Comparison of ENCODE assay signal across 18 cellular contexts in the genomic region with DNA sequence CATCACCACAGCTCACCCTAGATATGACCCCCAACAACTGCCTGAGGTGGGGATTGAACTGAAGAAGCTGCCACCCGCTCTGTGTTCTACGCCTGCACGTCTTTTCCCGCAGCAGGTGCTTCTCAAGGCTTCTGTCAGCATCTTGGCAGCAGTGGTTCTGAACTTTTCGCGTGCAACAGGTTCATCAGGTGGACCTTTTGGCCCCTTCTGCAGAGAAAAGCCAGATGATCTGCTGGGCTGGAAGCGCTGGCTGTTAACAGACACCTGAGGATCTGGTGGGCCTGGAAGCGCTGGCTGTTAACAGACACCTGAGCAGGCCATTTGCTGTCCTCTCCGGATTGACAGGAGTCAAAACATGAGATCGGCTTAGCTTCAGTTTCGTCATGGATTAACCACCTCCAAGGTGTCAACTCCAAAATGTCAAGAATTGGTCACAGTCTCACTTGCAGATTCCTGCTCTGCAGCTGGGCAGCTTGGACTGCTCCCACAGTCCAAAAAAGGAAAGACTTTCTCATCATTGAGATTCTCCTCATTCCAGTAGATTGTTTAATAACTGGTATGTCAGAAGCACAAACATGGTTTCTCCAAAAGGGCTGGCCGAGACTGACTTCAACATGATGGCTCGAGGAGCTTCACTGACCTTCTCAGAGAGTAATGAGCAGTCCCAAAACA. TPM values are rescaled to one million over a fixed set of nuclear protein-coding genes. Genes with fewer than 3 reads are reported as not detected.
A peak's percentile ranks its signal among the peaks of the same experiment; 100 is the strongest.
DNase-seq lines count a peak whose midpoint lies in the region; ATAC-seq and TF ChIP-seq lines count a peak whose summit lies in the region.
"Had no signal": no experiment of that assay in that cellular context is flagged by ENCODE, and none has a peak within 500 bp of the region (broad histone marks: within the 10 kb centered on the region; RNA-seq: fewer than 3 reads in every experiment).

No MANE protein-coding gene starts in this region.

- H4K91ac ChIP-seq in IMR-90 (ENCODE audit: insufficient read depth, low read depth, low read length) = peak overlapping the region; percentile 78

- peak; percentile 30 for DNase-seq in AG10803 (ENCODE audit: low read depth)
- peak; percentile 18 for DNase-seq in IMR-90
- DNase-seq in immature natural killer cell = no peak
- peak; percentile 56 for DNase-seq in osteoblast (ENCODE audit: insufficient read length, low spot score, missing footprints)
- DNase-seq in foreskin keratinocyte = no peak
- DNase-seq in H7 = no peak
- DNase-seq in amygdala (lab: John Stamatoyannopoulos, UW) = no peak
- DNase-seq: ACHN, MM.1S, NCI-H187 treated with DMSO at 0.1 percent for 48 hours, NCI-H2171, NCI-H510A, Peyer's patch, SIG-M5 had no signal

- no peaks in the 10 kb centered on the region for H3K27me3 ChIP-seq in IMR-90 (ENCODE audit: control insufficient read depth, insufficient read depth, low read length)
- no peaks in the 10 kb centered on the region for H3K27me3 ChIP-seq in osteoblast (ENCODE audit: insufficient read depth, low read length)
- no peaks in the 10 kb centered on the region for H3K27me3 ChIP-seq in foreskin keratinocyte
- H3K27me3 ChIP-seq in H7 (ENCODE audit: control insufficient read depth, insufficient read depth, low read length) = no peaks in the 10 kb centered on the region
- H3K27me3 ChIP-seq: BLaER1, Peyer's patch had no signal

- peaks cover 13 to 40% of the 10 kb centered on the region in 2 experiments for H3K79me1 ChIP-seq in IMR-90 (ENCODE audit: low read depth in 1 of 2, low read length in 2 of 2)

- H2AK5ac ChIP-seq in IMR-90 (ENCODE audit: low read depth, low read length) = no peak overlapping the region

- no peak overlapping the region for H2BK15ac ChIP-seq in IMR-90 (ENCODE audit: low read depth, low read length)

- 0 out of 2 replicates have a peak overlapping the region, but pooled peaks have one; percentile 41 for H3K23ac ChIP-seq in IMR-90 (ENCODE audit: low read depth, low read length)

- intact Hi-C loops in IMR-90 (cut with micrococcal nuclease) = no loop called here

- dilution Hi-C loops in IMR-90 (cut with HindIII; ENCODE audit: low sequenced_read_pairs, unreplicated experiment) = no loop called here

- H2AFZ ChIP-seq in IMR-90 (replicated peaks; ENCODE audit: low read length, poor library complexity) (no peak overlapping the region), osteoblast (ENCODE audit: low read length) (no peak overlapping the region)

- H3K4me1 ChIP-seq in IMR-90 (ENCODE audit: control insufficient read depth, insufficient read depth, low read length) (peaks cover 14% of the 10 kb centered on the region), osteoblast (ENCODE audit: insufficient read depth, low read length) (peaks cover 9% of the 10 kb centered on the region), foreskin keratinocyte (peaks cover 6% of the 10 kb centered on the region)

- H4K20me1 ChIP-seq in IMR-90 (ENCODE audit: insufficient read depth, low read length) (peaks cover 22% of the 10 kb centered on the region), osteoblast (ENCODE audit: insufficient read depth, low read length) (peaks cover 26% of the 10 kb centered on the region)

- WGBS in IMR-90 (ENCODE audit: extremely low coverage in 2 of 2, insufficient read length in 1 of 2), 2 experiments = 88% methylated on average over 6 of the region's 13 CpGs; no CpG with 5 or more reads in 1 of the 2 experiments

- peak overlapping the region; percentile 22 for H2AK9ac ChIP-seq in IMR-90 (replicated peaks; ENCODE audit: low read depth, low read length, poor library complexity)

- peaks cover 58 to 61% of the 10 kb centered on the region in 2 donors for H3K4me1 Mint-ChIP-seq in immature natural killer cell

- peak overlapping the region; percentile 11; the same call in 1 of the 2 replicates for H3K9ac ChIP-seq in IMR-90 (ENCODE audit: low read depth, low read length)
- H3K9ac ChIP-seq: BLaER1, KMS-11 had no signal

- in situ Hi-C loops in IMR-90 (cut with MboI; ENCODE audit: low sequenced_read_pairs) = no loop called here

- H3K4me2 ChIP-seq in IMR-90 (ENCODE audit: low read depth, low read length) (peak overlapping the region; percentile 50), osteoblast (ENCODE audit: insufficient read depth, low read length) (no peak overlapping the region)
- H3K4me2 ChIP-seq: BLaER1, KMS-11 had no signal

- peak overlapping the region in 1 of 2 experiments; percentile 44; a peak in 1 of 4 replicates for H4K8ac ChIP-seq in IMR-90 (ENCODE audit: low read depth in 2 of 2, low read length in 2 of 2)

- peak; percentile 21 for ATAC-seq in IMR-90 (ENCODE audit: low read depth)
- ATAC-seq in foreskin keratinocyte = no peak
- no peak for ATAC-seq in GM21717 (IDR thresholded peaks at IDR 0.05; ENCODE audit: unreplicated experiment)

- TF ChIP-seq POLR2A in IMR-90 (IDR thresholded peaks at IDR 0.05; ENCODE audit: low read depth, low read length) = no peak

- H2BK20ac ChIP-seq in IMR-90 (ENCODE audit: low read depth, low read length) = peak overlapping the region; percentile 39; the same call in 1 of the 2 replicates

- peak overlapping the region; percentile 62 for H2BK120ac ChIP-seq in IMR-90 (ENCODE audit: low read depth, low read length)

- H2BK5ac ChIP-seq in IMR-90 (ENCODE audit: low read depth, low read length, poor library complexity, severe bottlenecking) = peak overlapping the region; percentile 48

- H3K14ac ChIP-seq in IMR-90 (replicated peaks; ENCODE audit: low read depth, low read length) = no peak overlapping the region

- CTCF ChIA-PET in IMR-90 (lab: Yijun Ruan, JAX) = interaction anchor here (1.0 kb wide), 1 partner anchor 12 kb away, joined by 3 read pairs; no protein-coding TSS in a partner anchor

- no peak overlapping the region for H3K4me3 Mint-ChIP-seq in immature natural killer cell

- peak overlapping the region in 5 of 6 donors; percentile 9 to 63 (median 20) for H3K27ac Mint-ChIP-seq in immature natural killer cell

- peak overlapping the region; percentile 80; the same call in 1 of the 2 replicates for H4K5ac ChIP-seq in IMR-90 (ENCODE audit: low read depth, low read length)

- H3K27me3 Mint-ChIP-seq in immature natural killer cell (ENCODE audit: low read depth in 3 of 3) = peaks cover 9 to 18% (median 9%) of the 10 kb centered on the region in 3 donors
- H3K27me3 Mint-ChIP-seq: CD8-positive, alpha-beta memory T cell had no signal

- H3K27ac ChIP-seq in IMR-90 (ENCODE audit: insufficient read depth, low read length) (peak overlapping the region; percentile 41), osteoblast (ENCODE audit: low read depth, low read length) (no peak overlapping the region), foreskin keratinocyte (no peak overlapping the region)
- H3K27ac ChIP-seq: BLaER1, KMS-11, Peyer's patch had no signal

- H3K56ac ChIP-seq in IMR-90 (ENCODE audit: extremely low read depth, insufficient read depth, low read length) = 0 out of 2 replicates have a peak overlapping the region, but pooled peaks have one; percentile 22

- H3K79me2 ChIP-seq in osteoblast (ENCODE audit: insufficient read depth, low read length) = peaks cover 83% of the 10 kb centered on the region

- H3K9me3 ChIP-seq in IMR-90 (ENCODE audit: control insufficient read depth, insufficient read depth, low read length) (no peaks in the 10 kb centered on the region), osteoblast (ENCODE audit: low read depth, low read length) (no peaks in the 10 kb centered on the region)

- POLR2A ChIA-PET in IMR-90 (lab: Charles Lee; ENCODE audit: unreplicated experiment) = no interaction called here

- no peak for TF ChIP-seq RAD21 in IMR-90 (IDR thresholded peaks at IDR 0.05; ENCODE audit: low read length)

- peaks cover 16% of the 10 kb centered on the region for H3K36me3 ChIP-seq in IMR-90 (ENCODE audit: control insufficient read depth, insufficient read depth, low read length)
- H3K36me3 ChIP-seq in osteoblast (ENCODE audit: insufficient read depth, low read length) = peaks cover 14% of the 10 kb centered on the region
- H3K36me3 ChIP-seq in H7 (replicated peaks; ENCODE audit: control insufficient read depth, insufficient read depth, low read length) = peaks cover 12% of the 10 kb centered on the region

- H3K36me3 Mint-ChIP-seq in immature natural killer cell = peaks cover 4 to 11% (median 9%) of the 10 kb centered on the region in 3 donors

- H3K9me3 Mint-ChIP-seq in immature natural killer cell = peaks cover 3 to 8% (median 5%) of the 10 kb centered on the region in 6 donors

- no TSS peak for BruUV-seq in IMR-90 (replicated peaks; lab: Mats Ljungman, UMichigan)

- TF ChIP-seq CTCF in AG10803 (conservative IDR thresholded peaks at IDR 0.05; ENCODE audit: low read length) (no peak), IMR-90 (conservative IDR thresholded peaks at IDR 0.05; ENCODE audit: low read depth, low read length) (no peak), osteoblast (IDR thresholded peaks at IDR 0.05; ENCODE audit: extremely low read depth, low read depth, low read length) (no peak), foreskin keratinocyte (conservative IDR thresholded peaks at IDR 0.05) (no peak)

- H3K4me3 ChIP-seq in AG10803 (ENCODE audit: low read length) (no peak overlapping the region), IMR-90 (ENCODE audit: insufficient read depth, low read depth, low read length) (no peak overlapping the region), osteoblast (ENCODE audit: insufficient read depth, low read length) (no peak overlapping the region), H7 (ENCODE audit: insufficient read depth, low read depth, low read length) (no peak overlapping the region)
- H3K4me3 ChIP-seq: BLaER1, Peyer's patch had no signal

- peaks cover 9% of the 10 kb centered on the region; the same call in 1 of the 2 replicates for H3K9me1 ChIP-seq in IMR-90 (ENCODE audit: insufficient read depth, low read length)

- H3K4ac ChIP-seq in IMR-90 (ENCODE audit: low read depth, low read length) = peak overlapping the region; percentile 66

- H3K18ac ChIP-seq in IMR-90 (ENCODE audit: low read depth, low read length) = peak overlapping the region; percentile 66; the same call in 1 of the 2 replicates

RNA-seq across cellular contexts. Expression of gene C1orf174, which starts 4.7 kb away (rescaled TPM):
- 45.7 and 49.7 TPM in 2 replicates for total RNA-seq in IMR-90 (2012; rRNA removed)
- polyA plus RNA-seq in IMR-90 (2012; rRNA removed) = 22.5 and 26.7 TPM in 2 replicates
- 18.4 and 30.4 TPM in 2 replicates for polyA plus RNA-seq in IMR-90 (2012; cell fraction: cytosol; rRNA removed)
- polyA plus RNA-seq in IMR-90 (2012; cell fraction: nucleus; rRNA removed; ENCODE audit: low replicate concordance) = 41.8 and 56.3 TPM in 2 replicates
- 10 to 100 TPM; 27.1 to 54.2 (median 34.0) TPM for polyA plus RNA-seq in immature natural killer cell
- 27.1 and 29.3 TPM in 2 replicates for total RNA-seq in osteoblast
- total RNA-seq in foreskin keratinocyte = 35.7 and 41.1 TPM in 2 replicates
- polyA plus RNA-seq in foreskin keratinocyte = 27.5 and 32.8 TPM in 2 replicates
- 60.5 and 63.9 TPM in 2 replicates for total RNA-seq in H7 (2014; rRNA removed; shearing (Covaris generic))

RNA-seq across cellular contexts. Expression of gene DFFB, which starts 38.1 kb away (rescaled TPM):
- total RNA-seq in IMR-90 (2012; rRNA removed) = 6.7 and 7.3 TPM in 2 replicates
- polyA plus RNA-seq in IMR-90 (2012; rRNA removed) = 6.5 and 8.2 TPM in 2 replicates
- 4.6 and 5.5 TPM in 2 replicates for polyA plus RNA-seq in IMR-90 (2012; cell fraction: cytosol; rRNA removed)
- 19.8 and 20.2 TPM in 2 replicates for polyA plus RNA-seq in IMR-90 (2012; cell fraction: nucleus; rRNA removed; ENCODE audit: low replicate concordance)
- 10 to 100 TPM in 2 of 3 donors, 1 to 10 TPM in 1; 8.3 to 25.6 (median 11.9) TPM for polyA plus RNA-seq in immature natural killer cell
- 5.1 and 8.3 TPM in 2 replicates for total RNA-seq in osteoblast
- 4.7 and 5.9 TPM in 2 replicates for total RNA-seq in foreskin keratinocyte
- polyA plus RNA-seq in foreskin keratinocyte = 3.9 and 4.3 TPM in 2 replicates
- 12.1 and 14.1 TPM in 2 replicates for total RNA-seq in H7 (2014; rRNA removed; shearing (Covaris generic))

RNA-seq across cellular contexts. Expression of gene CEP104, which starts 38.4 kb away (rescaled TPM):
- total RNA-seq in IMR-90 (2012; rRNA removed) (14.3 and 20.0 TPM in 2 replicates), osteoblast (21.5 and 21.7 TPM in 2 replicates), foreskin keratinocyte (24.3 and 25.0 TPM in 2 replicates)
- polyA plus RNA-seq in IMR-90 (2012; rRNA removed) (17.5 and 17.9 TPM in 2 replicates), immature natural killer cell (10 to 100 TPM in 2 of 3 donors, 1 to 10 TPM in 1; 2.5 to 32.7 (median 18.2) TPM), foreskin keratinocyte (16.5 and 17.7 TPM in 2 replicates)
- polyA plus RNA-seq in IMR-90 (2012; cell fraction: cytosol; rRNA removed) = 5.9 and 7.6 TPM in 2 replicates
- 17.7 and 21.7 TPM in 2 replicates for polyA plus RNA-seq in IMR-90 (2012; cell fraction: nucleus; rRNA removed; ENCODE audit: low replicate concordance)
- 22.8 and 35.8 TPM in 2 replicates for total RNA-seq in H7 (2014; rRNA removed; shearing (Covaris generic))

Comparison
In these comparisons a context has a peak if more than half of its experiments do, and no peak if none do; other contexts are left out.
1. DNase-seq: peak in AG10803 (single experiment), IMR-90 (single experiment) and osteoblast (single experiment); none in immature natural killer cell (0 of 3), foreskin keratinocyte (0 of 2), H7 (single experiment) and amygdala (0 of 56).